In the genomic region with DNA sequence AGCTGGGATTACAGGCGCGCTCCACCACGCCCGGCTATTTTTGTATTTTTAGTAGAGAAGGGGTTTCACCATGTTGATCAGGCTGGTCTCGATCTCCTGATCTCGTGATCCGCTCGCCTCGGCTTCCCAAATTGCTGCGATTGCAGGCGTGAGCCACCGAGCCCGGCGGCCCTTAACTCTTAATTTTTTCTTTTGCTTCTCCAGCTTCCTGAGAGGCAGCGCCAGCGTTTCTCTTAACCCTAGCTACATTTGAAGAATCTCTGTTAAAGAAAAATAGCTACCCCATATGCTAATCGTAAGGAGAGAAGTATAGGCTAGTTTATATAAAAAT, we compare ENCODE assay signal across 8 cellular contexts. TPM values are rescaled to one million over a fixed set of nuclear protein-coding genes. Genes with fewer than 3 reads are reported as not detected.
DNase-seq lines count a peak whose midpoint lies in the region; ATAC-seq, FAIRE-seq and TF ChIP-seq lines count a peak whose summit lies in the region.

No MANE protein-coding gene starts in this region.

- H3K4me2 ChIP-seq in endothelial cell of umbilical vein (ENCODE audit: insufficient read depth, low read length), result peak overlapping the region; percentile 38
- peak overlapping the region; percentile 96 for H3K4me2 ChIP-seq in parathyroid adenoma (ENCODE audit: low read length)

- DNase-seq in MG63 (no peak), endothelial cell of umbilical vein (ENCODE audit: low read depth, low spot score) (no peak), KG1 (lab: John Stamatoyannopoulos, UW) (no peak), hepatic stellate cell (ENCODE audit: low spot score) (no peak), NCI-H526 treated with DMSO at 0.1 percent for 48 hours (lab: John Stamatoyannopoulos, UW) (no peak)

- no peaks in the 10 kb centered on the region for H4K20me1 ChIP-seq in endothelial cell of umbilical vein (replicated peaks; ENCODE audit: control insufficient read depth, extremely low read depth, insufficient read depth, low read length)

- TF ChIP-seq CTCF in endothelial cell of umbilical vein (IDR thresholded peaks at IDR 0.05; ENCODE audit: extremely low read depth in 1 of 2, insufficient read depth in 1 of 2, low read depth in 1 of 2, low read length in 2 of 2) (no peak), parathyroid adenoma (IDR thresholded peaks at IDR 0.05) (no peak)

- H3K4me3 ChIP-seq in GM08714 (ENCODE audit: low read length), result peak overlapping the region; percentile 85; the same call in 1 of the 2 replicates
- peak overlapping the region; percentile 81 for H3K4me3 ChIP-seq in MG63
- peak overlapping the region; percentile 29 to 74 (median 64) for H3K4me3 ChIP-seq in endothelial cell of umbilical vein (replicated peaks in 1 of 3; ENCODE audit: insufficient read depth in 1 of 3, low read depth in 1 of 3, low read length in 3 of 3)
- H3K4me3 ChIP-seq in parathyroid adenoma (ENCODE audit: low read depth, low read length), result peak overlapping the region; percentile 82

- CTCF ChIA-PET in endothelial cell of umbilical vein (lab: Charles Lee), result interaction anchor here (0.7 to 2.0 kb wide), 13 partner anchors 8 to 198 kb away, joined by 3 to 13 read pairs (median 5); no protein-coding TSS in a partner anchor

- ATAC-seq in HG03135 (IDR thresholded peaks at IDR 0.05; ENCODE audit: unreplicated experiment), result no peak

- H3K4me1 ChIP-seq in endothelial cell of umbilical vein (ENCODE audit: control insufficient read depth, extremely low read depth, insufficient read depth, low read length), result peaks cover 6% of the 10 kb centered on the region
- no peaks in the 10 kb centered on the region for H3K4me1 ChIP-seq in parathyroid adenoma

- H3K9ac ChIP-seq in endothelial cell of umbilical vein (replicated peaks; ENCODE audit: extremely low read depth, insufficient read depth, low read length) (peak overlapping the region; percentile 84), parathyroid adenoma (no peak overlapping the region)

- dilution Hi-C loops in endothelial cell of umbilical vein (cut with MboI; ENCODE audit: extremely low pct_ligation_motif_present, low sequenced_read_pairs), result no loop called here

- FAIRE-seq in endothelial cell of umbilical vein (lab: Jason Lieb, UNC), result no peak

- BruUV-seq in endothelial cell of umbilical vein (replicated peaks; lab: Mats Ljungman, UMichigan), result TSS peak; percentile 45

- no peak for TF ChIP-seq POLR2A in endothelial cell of umbilical vein (IDR thresholded peaks at IDR 0.05; ENCODE audit: low read depth, low read length)

- H3K27ac ChIP-seq in endothelial cell of umbilical vein (ENCODE audit: insufficient read depth, low read depth, low read length) (no peak overlapping the region), parathyroid adenoma (peak overlapping the region; percentile 70)

- peak overlapping the region; percentile 99 for H2AFZ ChIP-seq in endothelial cell of umbilical vein (ENCODE audit: low read depth, low read length)
- peak overlapping the region; percentile 97 for H2AFZ ChIP-seq in parathyroid adenoma

- H3K9me3 ChIP-seq in MG63 (no peaks in the 10 kb centered on the region), endothelial cell of umbilical vein (replicated peaks; ENCODE audit: control insufficient read depth, insufficient read depth, low read length) (no peaks in the 10 kb centered on the region), parathyroid adenoma (ENCODE audit: control insufficient read depth, low read length) (no peaks in the 10 kb centered on the region)

- H3K27me3 ChIP-seq in MG63, result no peaks in the 10 kb centered on the region
- H3K27me3 ChIP-seq in endothelial cell of umbilical vein (ENCODE audit: control insufficient read depth in 2 of 2, insufficient read depth in 2 of 2, low read length in 2 of 2), result no peaks in the 10 kb centered on the region
- H3K27me3 ChIP-seq in parathyroid adenoma (ENCODE audit: control insufficient read depth, insufficient read depth, low read length), result no peaks in the 10 kb centered on the region

- H3K36me3 ChIP-seq in MG63 (no peaks in the 10 kb centered on the region), endothelial cell of umbilical vein (ENCODE audit: control insufficient read depth in 2 of 2, extremely low read depth in 1 of 2, insufficient read depth in 2 of 2, low read length in 2 of 2) (no peaks in the 10 kb centered on the region), parathyroid adenoma (ENCODE audit: control insufficient read depth, insufficient read depth, low read length) (no peaks in the 10 kb centered on the region)

- H3K79me2 ChIP-seq in endothelial cell of umbilical vein (ENCODE audit: control insufficient read depth, insufficient read depth, low read length) (no peaks in the 10 kb centered on the region), parathyroid adenoma (no peaks in the 10 kb centered on the region)

- H3K9me1 ChIP-seq in endothelial cell of umbilical vein (replicated peaks; ENCODE audit: control insufficient read depth, extremely low read depth, insufficient read depth, low read length), result no peaks in the 10 kb centered on the region

- intact Hi-C loops in endothelial cell of umbilical vein (cut with micrococcal nuclease), result loop anchor here (1.0 to 5.0 kb wide), 2 partner anchors 16 to 79 kb away; a partner anchor contains a TSS

- POLR2A ChIA-PET in endothelial cell of umbilical vein (lab: Charles Lee), result no interaction called here

TF ChIP-seq in endothelial cell of umbilical vein, 7 proteins besides CTCF, POLR2A, EP300 and RAD21:
- TF ChIP-seq GATA2 (IDR thresholded peaks at IDR 0.05; ENCODE audit: insufficient read depth, insufficient read length, low read depth, low read length) (no peak), FOS (IDR thresholded peaks at IDR 0.05; ENCODE audit: borderline replicate concordance, insufficient read depth, low read length) (no peak), JUN (IDR thresholded peaks at IDR 0.05; ENCODE audit: borderline replicate concordance, insufficient read depth, insufficient read length, low read depth) (no peak)

RNA-seq across cellular contexts. Expression of a gene that starts 0.5 kb away (rescaled TPM):
- total RNA-seq in MG63 (2014; rRNA removed; shearing (Covaris generic); ENCODE audit: low replicate concordance), result 4.4 and 19.7 TPM in 2 replicates
- total RNA-seq in endothelial cell of umbilical vein, result 9.7 and 10.5 TPM in 2 replicates
- polyA plus RNA-seq in endothelial cell of umbilical vein, result 2.2 and 2.5 TPM in 2 replicates
- polyA plus RNA-seq in endothelial cell of umbilical vein (2011; cell fraction: cytosol; rRNA removed), result 1.2 and 1.7 TPM in 2 replicates
- 12.1 and 15.0 TPM in 2 replicates for polyA plus RNA-seq in endothelial cell of umbilical vein (2011; cell fraction: nucleus; rRNA removed)
- 5.3 and 8.3 TPM in 2 replicates for polyA plus RNA-seq in endothelial cell of umbilical vein (2012)
- polyA minus RNA-seq in endothelial cell of umbilical vein, result 4.4 and 6.5 TPM in 2 replicates
- polyA minus RNA-seq in endothelial cell of umbilical vein (2011; cell fraction: cytosol; rRNA and poly(A)+ RNA removed), result 8.6 TPM
- 6.6 and 11.7 TPM in 2 replicates for polyA minus RNA-seq in endothelial cell of umbilical vein (2011; cell fraction: nucleus; rRNA and poly(A)+ RNA removed)
